ENCODE assay signal across 12 cellular contexts in genomic region chr3:54822206-54822605, GRCh38.
DNase-seq lines count a peak whose midpoint lies in the region; FAIRE-seq and TF ChIP-seq lines count a peak whose summit lies in the region.
"Had no signal": no experiment of that assay in that cellular context is flagged by ENCODE, and none has a peak within 500 bp of the region (broad histone marks: within the 10 kb centered on the region; RNA-seq: fewer than 3 reads in every experiment).

No MANE protein-coding gene starts in this region.

- H3K27me3 Mint-ChIP-seq in H9 (ENCODE audit: low read depth): peaks cover 95% of the 10 kb centered on the region
- no peaks in the 10 kb centered on the region for H3K27me3 Mint-ChIP-seq in T-helper 2 cell treated with Interferon-gamma antibody and Interleukin-4, amounts not matched to agents 5 μg/mL and 100 μg/mL, for 36 hours (ENCODE audit: low read depth)
- H3K27me3 Mint-ChIP-seq in activated naive CD4-positive, alpha-beta T cell treated with anti-CD3 and anti-CD28 coated beads for 36 hours (ENCODE audit: low read depth): no peaks in the 10 kb centered on the region
- H3K27me3 Mint-ChIP-seq: IgD-negative memory B cell had no signal

- no peak overlapping the region for H4K8ac ChIP-seq in H9 (replicated peaks; ENCODE audit: insufficient read length, low read depth, low read length)

- peaks cover 14% of the 10 kb centered on the region in 2 experiments for H3K4me1 Mint-ChIP-seq in H9
- H3K4me1 Mint-ChIP-seq in T-helper 2 cell treated with Interferon-gamma antibody and Interleukin-4, amounts not matched to agents 5 μg/mL and 100 μg/mL, for 36 hours (ENCODE audit: low read depth): no peaks in the 10 kb centered on the region
- H3K4me1 Mint-ChIP-seq in activated naive CD4-positive, alpha-beta T cell treated with anti-CD3 and anti-CD28 coated beads for 36 hours (ENCODE audit: low read depth): no peaks in the 10 kb centered on the region
- H3K4me1 Mint-ChIP-seq: IgD-negative memory B cell had no signal

- H3K9me3 ChIP-seq in small intestine (ENCODE audit: control insufficient read depth, low read depth): no peaks in the 10 kb centered on the region
- no peaks in the 10 kb centered on the region for H3K9me3 ChIP-seq in H9 (ENCODE audit: control insufficient read depth, low read depth, low read length)

- H3T11ph ChIP-seq in H9 (ENCODE audit: low read length): no peak overlapping the region

- H2BK120ac ChIP-seq in H9 (ENCODE audit: low read depth, low read length, poor library complexity, severe bottlenecking): no peak overlapping the region

- DNase-seq in DMS 273 (lab: John Stamatoyannopoulos, UW; ENCODE audit: unreplicated experiment) (peak; percentile 33), DMS 273 treated with DMSO at 0.1 percent for 48 hours (lab: John Stamatoyannopoulos, UW) (no peak), anterior cingulate cortex (lab: John Stamatoyannopoulos, UW) (peak in 33 of 58 donors; percentile 3 to 83 (median 20)), head of caudate nucleus (peak in 31 of 42 donors; percentile 8 to 73 (median 36)), small intestine (peak; percentile 7), H9 (no peak)
- DNase-seq in T-helper 2 cell treated with Interferon-gamma antibody and Interleukin-4, amounts not matched to agents 5 μg/mL and 100 μg/mL, for 36 hours (ENCODE audit: low spot score): no peak
- DNase-seq in activated naive CD4-positive, alpha-beta T cell treated with anti-CD3 and anti-CD28 coated beads for 36 hours: no peak
- DNase-seq: activated T-cell treated with anti-CD3 and anti-CD28 coated beads, Interleukin-2, amount 50 U/mL, for 1 hour; islet precursor cell had no signal

- no peaks in the 10 kb centered on the region for H3K36me3 ChIP-seq in small intestine (ENCODE audit: control insufficient read depth in 2 of 2, insufficient read depth in 2 of 2, low read length in 2 of 2)

- H4K5ac ChIP-seq in H9 (ENCODE audit: insufficient read length, low read depth, low read length): no peak overlapping the region

- 3 to 10% (median 7%) methylated on average over 1 of the region's 1 CpG for WGBS in small intestine, 3 donors
- no CpG with 5 or more reads among the region's 1 CpG for WGBS in H9 (ENCODE audit: extremely low coverage, insufficient read length, low lambda C conversion rate)

- no peaks in the 10 kb centered on the region for H3K79me1 ChIP-seq in H9 (ENCODE audit: insufficient read depth, low read depth, low read length, poor library complexity, severe bottlenecking)

- H2BK5ac ChIP-seq in H9 (ENCODE audit: insufficient read length, low read length): no peak overlapping the region

- H3K4me1 ChIP-seq in small intestine (ENCODE audit: control insufficient read depth in 2 of 2, insufficient read depth in 1 of 2, low read depth in 1 of 2, low read length in 1 of 2): no peaks in the 10 kb centered on the region
- H3K4me1 ChIP-seq in H9 (ENCODE audit: insufficient read depth, low read length): no peaks in the 10 kb centered on the region; the same call in 1 of the 2 replicates

- H3K27ac Mint-ChIP-seq in H9: no peak overlapping the region
- no peak overlapping the region for H3K27ac Mint-ChIP-seq in T-helper 2 cell treated with Interferon-gamma antibody and Interleukin-4, amounts not matched to agents 5 μg/mL and 100 μg/mL, for 36 hours
- H3K27ac Mint-ChIP-seq in activated naive CD4-positive, alpha-beta T cell treated with anti-CD3 and anti-CD28 coated beads for 36 hours: no peak overlapping the region
- H3K27ac Mint-ChIP-seq: IgD-negative memory B cell had no signal

- no peak overlapping the region for H3K9ac ChIP-seq in H9 (ENCODE audit: extremely low read depth, insufficient read length, low read length)

- H3K9me3 Mint-ChIP-seq in H9: peaks cover 2 to 4% of the 10 kb centered on the region in 2 experiments; a peak in 2 of 5 replicates
- no peaks in the 10 kb centered on the region for H3K9me3 Mint-ChIP-seq in T-helper 2 cell treated with Interferon-gamma antibody and Interleukin-4, amounts not matched to agents 5 μg/mL and 100 μg/mL, for 36 hours
- H3K9me3 Mint-ChIP-seq in activated naive CD4-positive, alpha-beta T cell treated with anti-CD3 and anti-CD28 coated beads for 36 hours: no peaks in the 10 kb centered on the region
- H3K9me3 Mint-ChIP-seq: IgD-negative memory B cell had no signal

- H3K36me3 Mint-ChIP-seq in H9 (ENCODE audit: insufficient read depth in 1 of 3, low read depth in 3 of 3): peaks cover 0 to 4% (median 2%) of the 10 kb centered on the region in 3 experiments; a peak in 1 of 7 replicates
- no peaks in the 10 kb centered on the region for H3K36me3 Mint-ChIP-seq in T-helper 2 cell treated with Interferon-gamma antibody and Interleukin-4, amounts not matched to agents 5 μg/mL and 100 μg/mL, for 36 hours (ENCODE audit: low read depth)
- H3K36me3 Mint-ChIP-seq in activated naive CD4-positive, alpha-beta T cell treated with anti-CD3 and anti-CD28 coated beads for 36 hours (ENCODE audit: low read depth): no peaks in the 10 kb centered on the region

- H3K23me2 ChIP-seq in H9 (ENCODE audit: insufficient read length, low read depth, low read length, poor library complexity, severe bottlenecking): no peaks in the 10 kb centered on the region

- no peak overlapping the region for H3K4me3 Mint-ChIP-seq in H9
- no peak overlapping the region for H3K4me3 Mint-ChIP-seq in T-helper 2 cell treated with Interferon-gamma antibody and Interleukin-4, amounts not matched to agents 5 μg/mL and 100 μg/mL, for 36 hours
- no peak overlapping the region for H3K4me3 Mint-ChIP-seq in activated naive CD4-positive, alpha-beta T cell treated with anti-CD3 and anti-CD28 coated beads for 36 hours
- H3K4me3 Mint-ChIP-seq: IgD-negative memory B cell had no signal

- no peak overlapping the region for H3K4ac ChIP-seq in H9 (ENCODE audit: low read depth, low read length)

- no peak for TF ChIP-seq CTCF in H9 (conservative IDR thresholded peaks at IDR 0.05)

- no peak overlapping the region for H2BK15ac ChIP-seq in H9 (ENCODE audit: low read depth, low read length)

- H3K56ac ChIP-seq in H9 (ENCODE audit: insufficient read length, low read depth, low read length): no peak overlapping the region

- no peak overlapping the region for H2AFZ ChIP-seq in H9 (ENCODE audit: low read length)

- no peak overlapping the region for H2BK20ac ChIP-seq in H9 (ENCODE audit: low read depth, low read length, poor library complexity, severe bottlenecking)

- CTCF ChIA-PET in activated naive CD4-positive, alpha-beta T cell treated with anti-CD3 and anti-CD28 coated beads for 36 hours (lab: Charles Lee): no interaction called here

- H3K18ac ChIP-seq in H9 (ENCODE audit: insufficient read length, low read depth, low read length): no peak overlapping the region

- H2BK12ac ChIP-seq in H9 (ENCODE audit: insufficient read length, low read depth, low read length): no peak overlapping the region

- H3K4me3 ChIP-seq in small intestine (ENCODE audit: low read depth in 1 of 2, low read length in 2 of 2): no peak overlapping the region

- no peak overlapping the region for H3K27ac ChIP-seq in small intestine (ENCODE audit: low read depth in 1 of 2, low read length in 1 of 2)
- H3K27ac ChIP-seq in H9 (ENCODE audit: insufficient read length, low read depth, low read length): no peak overlapping the region
- H3K27ac ChIP-seq: 22Rv1 had no signal

- H3K27me3 ChIP-seq in small intestine (ENCODE audit: control insufficient read depth in 2 of 2, insufficient read depth in 2 of 2, low read length in 2 of 2) (no peaks in the 10 kb centered on the region), H9 (ENCODE audit: insufficient read depth, low read length) (peaks cover 36% of the 10 kb centered on the region)

- no peaks in the 10 kb centered on the region for H3K79me2 ChIP-seq in H9 (ENCODE audit: insufficient read depth, low read length)

- no peak for FAIRE-seq in small intestine (lab: Jason Lieb, UNC)

- no peak overlapping the region for H3K14ac ChIP-seq in H9 (ENCODE audit: insufficient read depth, low read length)

- H3K23ac ChIP-seq in H9 (ENCODE audit: insufficient read length, low read depth, low read length): no peak overlapping the region

- no peak overlapping the region for H3K4me2 ChIP-seq in H9 (ENCODE audit: insufficient read depth, insufficient read length, low read length)

- no peak overlapping the region for H2AK5ac ChIP-seq in H9 (ENCODE audit: insufficient read length, low read length)

- H4K91ac ChIP-seq in H9 (ENCODE audit: insufficient read length, low read depth, low read length): no peak overlapping the region

- no peaks in the 10 kb centered on the region for H4K20me1 ChIP-seq in H9 (ENCODE audit: control insufficient read depth, insufficient read depth, insufficient read length)

- intact Hi-C loops in head of caudate nucleus (cut with DNase I): no loop called here
- intact Hi-C loops in activated naive CD4-positive, alpha-beta T cell treated with anti-CD3 and anti-CD28 coated beads for 36 hours (cut with micrococcal nuclease): no loop called here

Comparison
In these comparisons a context has a peak if more than half of its experiments do, and no peak if none do; other contexts are left out.
1. DNase-seq: peak in DMS 273 (single experiment), anterior cingulate cortex (33 of 58), head of caudate nucleus (31 of 42) and small intestine (single experiment); none in DMS 273 treated with DMSO at 0.1 percent for 48 hours (single experiment), H9 (single experiment), T-helper 2 cell treated with Interferon-gamma antibody and Interleukin-4, amounts not matched to agents 5 μg/mL and 100 μg/mL, for 36 hours (single experiment) and activated naive CD4-positive, alpha-beta T cell treated with anti-CD3 and anti-CD28 coated beads for 36 hours (single experiment).